In genomic region chr4:9152182-9153007, GRCh38 we compare ENCODE assay signal across 8 cellular contexts. TPM values are rescaled to one million over a fixed set of nuclear protein-coding genes. Genes with fewer than 3 reads are reported as not detected.
A peak's percentile ranks its signal among the peaks of the same experiment; 100 is the strongest.
DNase-seq lines count a peak whose midpoint lies in the region; ATAC-seq and TF ChIP-seq lines count a peak whose summit lies in the region.
"Not testable (repeated sequence)": the region's sequence is repeated elsewhere in the genome, so short reads cannot be mapped to it uniquely, and the experiment has no call there.

No MANE protein-coding gene starts in this region.

- not testable (repeated sequence) for H3K9me3 ChIP-seq in MG63; lung (ENCODE audit: control insufficient read depth in 2 of 2, insufficient read depth in 1 of 2, low read length in 1 of 2)

- 1% methylated on average over 54 to 57 of the region's 63 CpGs for WGBS in lung, 2 donors

- DNase-seq in ACHN: peak; percentile 87
- DNase-seq in MG63: peak; percentile 94
- DNase-seq in SKM-1 treated with dmso at 0.1 percent for 144 hours (lab: John Stamatoyannopoulos, UW; ENCODE audit: unreplicated experiment): peak; percentile 88
- peak; percentile 92 for DNase-seq in activated gamma-delta T cell (lab: John Stamatoyannopoulos, UW)
- DNase-seq in epithelial cell of proximal tubule (ENCODE audit: low read depth): peak; percentile 42
- DNase-seq in lung (ENCODE audit: low spot score): peak; percentile 98
- DNase-seq in stimulated activated CD4-positive, alpha-beta T cell treated with anti-CD3 and anti-CD28 coated beads, Interleukin-15, amount 100 ng/mL, for 48 hours (ENCODE audit: low read depth in 2 of 2): peak; percentile 92 to 95

- in situ Hi-C loops in ACHN (cut with HindIII; ENCODE audit: low pct_ligation_motif_present, low pct_unique_long_range_greater_than_20kb, low sequenced_read_pairs): not testable (repeated sequence)

- not testable (repeated sequence) for TF ChIP-seq CTCF in epithelial cell of proximal tubule (conservative IDR thresholded peaks at IDR 0.05; ENCODE audit: low read depth, low read length); lung (IDR thresholded peaks at IDR 0.05; ENCODE audit: control extremely low read depth, extremely low read depth)

- peak; percentile 77 for ATAC-seq in GM19438 (IDR thresholded peaks at IDR 0.05; ENCODE audit: low read depth, unreplicated experiment)
- ATAC-seq in lung (ENCODE audit: insufficient read depth, low FRiP score): peak; percentile 88

- H3K36me3 ChIP-seq in MG63; lung (ENCODE audit: control insufficient read depth in 2 of 2, insufficient read depth in 2 of 2, low read length in 2 of 2): not testable (repeated sequence)

- H3K4me1 ChIP-seq in lung (ENCODE audit: control insufficient read depth in 2 of 2, insufficient read depth in 2 of 2, low read length in 2 of 2): not testable (repeated sequence)

- H3K27ac ChIP-seq in lung (ENCODE audit: low read depth in 1 of 2, low read length in 1 of 2): peak overlapping the region; percentile 92 to 95

- H3K4me3 ChIP-seq in MG63: peak overlapping the region; percentile 54
- H3K4me3 ChIP-seq in epithelial cell of proximal tubule (ENCODE audit: low read depth, low read length): peak overlapping the region; percentile 69
- peak overlapping the region; percentile 48 for H3K4me3 ChIP-seq in lung

- H3K27me3 ChIP-seq in MG63; lung (ENCODE audit: control insufficient read depth, insufficient read depth): not testable (repeated sequence)

RNA-seq across cellular contexts. Expression of gene FAM90A26, which starts 17.8 kb away (rescaled TPM):
- total RNA-seq in MG63 (2014; rRNA removed; shearing (Covaris generic); ENCODE audit: low replicate concordance): not detected in 2 replicates
- not detected in 2 replicates for total RNA-seq in epithelial cell of proximal tubule
- total RNA-seq in lung: not detected
- polyA plus RNA-seq in lung: not detected

RNA-seq across cellular contexts. Expression of gene USP17L10, which starts 58.1 kb away (rescaled TPM):
- not detected in 2 replicates for total RNA-seq in MG63 (2014; rRNA removed; shearing (Covaris generic); ENCODE audit: low replicate concordance)
- total RNA-seq in epithelial cell of proximal tubule: not detected in 2 replicates
- not detected for total RNA-seq in lung
- polyA plus RNA-seq in lung: not detected

Comparison
In these comparisons a context has a peak if more than half of its experiments do, and no peak if none do; other contexts are left out.
1. Peak in every context shown above with its lines: DNase-seq, ATAC-seq, H3K4me3 ChIP-seq and H3K27ac ChIP-seq.
2. DNase-seq: peak in every context shown above with its lines; median percentile 98 in lung; 94 in MG63; 94 in stimulated activated CD4-positive, alpha-beta T cell treated with anti-CD3 and anti-CD28 coated beads, Interleukin-15, amount 100 ng/mL, for 48 hours; 92 in activated gamma-delta T cell; 88 in SKM-1 treated with dmso at 0.1 percent for 144 hours; 87 in ACHN; 42 in epithelial cell of proximal tubule.